Comparison of ENCODE assay signal across 31 cellular contexts in genomic region chr7:130269318-130269694, GRCh38. TPM values are rescaled to one million over a fixed set of nuclear protein-coding genes. Genes with fewer than 3 reads are reported as not detected.
"Had no signal": no experiment of that assay in that cellular context is flagged by ENCODE, and none has a peak within 500 bp of the region (broad histone marks: within the 10 kb centered on the region; RNA-seq: fewer than 3 reads in every experiment).

No MANE protein-coding gene starts in this region.

- H3K9me3 Mint-ChIP-seq: activated B cell treated with CpG ODN at 0.5 μM for 24 hours; activated CD4-positive, alpha-beta memory T cell treated with anti-CD3 and anti-CD28 coated beads for 36 hours; activated naive CD4-positive, alpha-beta T cell treated with anti-CD3 and anti-CD28 coated beads, Interleukin-2, amount 10 ng/mL, durations not matched to agents 7 days and 5 days; activated naive CD8-positive, alpha-beta T cell treated with anti-CD3 and anti-CD28 coated beads, Interleukin-2, amount 50 U/mL, for 24 hours; T-cell had no signal

- H3K27me3 Mint-ChIP-seq: activated naive CD8-positive, alpha-beta T cell had no signal

- FAIRE-seq: bronchial epithelial cell had no signal

- H3K27me3 ChIP-seq: ascending aorta, Peyer's patch had no signal

- H3K36me3 ChIP-seq: ascending aorta, Peyer's patch had no signal

- ATAC-seq: activated naive CD8-positive, alpha-beta T cell treated with anti-CD3 and anti-CD28 coated beads, Interleukin-2, amount 50 U/mL, for 24 hours; PC-3; SK-N-SH treated with all-trans-retinoic acid at 6 μM for 48 hours; T-cell; T-helper 17 cell had no signal

- DNase-seq: activated B cell treated with CpG ODN at 0.5 μM for 24 hours; activated CD4-positive, alpha-beta memory T cell treated with anti-CD3 and anti-CD28 coated beads for 36 hours; activated CD4-positive, alpha-beta T cell treated with anti-CD3 and anti-CD28 coated beads for 4 hours; activated CD4-positive, alpha-beta T cell treated with anti-CD3 and anti-CD28 coated beads, Interleukin-2, amount 50 U/mL, for 1 hour; activated CD4-positive, CD25-positive, alpha-beta regulatory T cell treated with anti-CD3 and anti-CD28 coated beads, Interleukin-2, amount 50 U/mL, for 72 hours; activated CD8-positive, alpha-beta memory T cell treated with anti-CD3 and anti-CD28 coated beads, Interleukin-2, amount 50 U/mL, for 4 hours; activated effector memory CD4-positive, alpha-beta T cell treated with Interleukin-2 at 50 U/mL for 16 hours; activated naive CD4-positive, alpha-beta T cell treated with anti-CD3 and anti-CD28 coated beads, Interleukin-2, amount 10 ng/mL, durations not matched to agents 7 days and 5 days; activated naive CD8-positive, alpha-beta T cell treated with anti-CD3 and anti-CD28 coated beads, Interleukin-2, amount 50 U/mL, for 24 hours; activated T-cell treated with anti-CD3 and anti-CD28 coated beads for 4 hours; activated T-cell treated with anti-CD3 and anti-CD28 coated beads, Interleukin-2, amount 50 U/mL, for 48 hours; caudate nucleus; cerebellar nuclear complex; NCI-H1048; NCI-H1105 treated with DMSO at 0.1 percent for 48 hours; NCI-H1436; NCI-H1694; NCI-H1930; NCI-H345; NCI-H524 treated with DMSO at 0.1 percent for 48 hours; PC-3; Peyer's patch; SIG-M5; T-cell; T-helper 17 cell had no signal

- H3K4me1 Mint-ChIP-seq: T-helper 17 cell had no signal

- H3K4me3 Mint-ChIP-seq: activated B cell treated with CpG ODN at 0.5 μM for 24 hours; activated CD4-positive, alpha-beta memory T cell treated with anti-CD3 and anti-CD28 coated beads for 36 hours; activated naive CD4-positive, alpha-beta T cell treated with anti-CD3 and anti-CD28 coated beads, Interleukin-2, amount 10 ng/mL, durations not matched to agents 7 days and 5 days; activated naive CD8-positive, alpha-beta T cell; activated naive CD8-positive, alpha-beta T cell treated with anti-CD3 and anti-CD28 coated beads, Interleukin-2, amount 50 U/mL, for 24 hours; T-cell; T-helper 17 cell had no signal

- H3K4me3 ChIP-seq: ascending aorta, Peyer's patch had no signal

- H3K27ac Mint-ChIP-seq: activated B cell treated with CpG ODN at 0.5 μM for 24 hours; activated CD4-positive, alpha-beta memory T cell treated with anti-CD3 and anti-CD28 coated beads for 36 hours; activated naive CD4-positive, alpha-beta T cell treated with anti-CD3 and anti-CD28 coated beads, Interleukin-2, amount 10 ng/mL, durations not matched to agents 7 days and 5 days; activated naive CD8-positive, alpha-beta T cell; activated naive CD8-positive, alpha-beta T cell treated with anti-CD3 and anti-CD28 coated beads, Interleukin-2, amount 50 U/mL, for 24 hours; T-cell; T-helper 17 cell had no signal

- H3K27ac ChIP-seq: ascending aorta, Peyer's patch, VCaP had no signal

- H3K36me3 Mint-ChIP-seq: activated CD4-positive, alpha-beta memory T cell treated with anti-CD3 and anti-CD28 coated beads for 36 hours; activated naive CD4-positive, alpha-beta T cell treated with anti-CD3 and anti-CD28 coated beads, Interleukin-2, amount 10 ng/mL, durations not matched to agents 7 days and 5 days; activated naive CD8-positive, alpha-beta T cell; T-cell had no signal

- H3K9me3 ChIP-seq: ascending aorta, Peyer's patch had no signal

RNA-seq across cellular contexts. Expression of gene CPA2, which starts 2.6 kb away (rescaled TPM):
- total RNA-seq: activated B cell treated with CpG ODN at 0.5 μM for 24 hours, ascending aorta, bronchial epithelial cell, PC-3, SK-MEL-5, T-helper 17 cell had no signal

RNA-seq across cellular contexts. Expression of gene CPA4, which starts 23.7 kb away (rescaled TPM):
- total RNA-seq: activated B cell treated with CpG ODN at 0.5 μM for 24 hours, ascending aorta, Peyer's patch, T-helper 17 cell had no signal
